17 cellular contexts compared by ENCODE assay signal in the genomic region with DNA sequence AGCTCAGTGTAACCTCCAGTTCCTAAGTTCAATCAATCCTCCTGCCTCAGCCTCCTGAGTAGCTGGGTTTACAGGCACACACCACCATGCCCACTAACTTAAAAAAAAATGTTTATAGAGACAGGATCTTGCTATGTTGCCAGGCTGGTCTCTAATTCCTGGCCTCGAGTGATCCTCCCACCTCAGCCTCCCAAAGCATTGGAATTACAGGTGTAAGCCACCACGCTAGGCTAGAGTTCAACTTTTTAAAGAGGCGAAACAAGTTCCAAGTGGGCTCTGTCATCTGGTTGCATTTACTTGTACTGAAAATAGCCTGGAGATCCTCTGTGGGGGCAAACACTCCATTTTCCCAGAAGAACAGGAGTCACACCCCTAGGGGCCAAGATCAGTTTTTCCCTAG.
A peak's percentile ranks its signal among the peaks of the same experiment; 100 is the strongest.
DNase-seq lines count a peak whose midpoint lies in the region; ATAC-seq and TF ChIP-seq lines count a peak whose summit lies in the region.
"Had no signal": no experiment of that assay in that cellular context is flagged by ENCODE, and none has a peak within 500 bp of the region (broad histone marks: within the 10 kb centered on the region; RNA-seq: fewer than 3 reads in every experiment).

No MANE protein-coding gene starts in this region.

- ATAC-seq in HG03025 (IDR thresholded peaks at IDR 0.05; ENCODE audit: low FRiP score, unreplicated experiment): no peak
- ATAC-seq in mucosa of descending colon: no peak

- peaks cover 63 to 91% (median 76%) of the 10 kb centered on the region in 4 donors for H3K4me1 Mint-ChIP-seq in CD4-positive, alpha-beta memory T cell
- H3K4me1 Mint-ChIP-seq in activated CD4-positive, alpha-beta memory T cell treated with anti-CD3 and anti-CD28 coated beads for 36 hours (ENCODE audit: low read depth): peaks cover 61% of the 10 kb centered on the region

- H3K14ac ChIP-seq in mesenchymal stem cell (ENCODE audit: low read length in 2 of 2): peak overlapping the region in 1 of 2 experiments; percentile 26

- H3K4me1 ChIP-seq in BLaER1: peaks cover 89% of the 10 kb centered on the region
- peaks cover 89% of the 10 kb centered on the region for H3K4me1 ChIP-seq in CD4-positive, alpha-beta memory T cell (ENCODE audit: insufficient read depth, low read length)
- H3K4me1 ChIP-seq in mesenchymal stem cell (ENCODE audit: control insufficient read depth, insufficient read depth, low read depth, low read length): peaks cover 9% of the 10 kb centered on the region
- H3K4me1 ChIP-seq in left ventricle myocardium inferior: no peaks in the 10 kb centered on the region
- no peaks in the 10 kb centered on the region for H3K4me1 ChIP-seq in mucosa of descending colon (ENCODE audit: low read depth)

- POLR2A ChIA-PET in CD4-positive, alpha-beta memory T cell (lab: Charles Lee; ENCODE audit: partially characterized antibody): interaction anchor here (0.8 to 13.7 kb wide), 12 partner anchors 8 to 180 kb away, joined by 3 to 370 read pairs (median 12); a partner anchor contains a TSS
- POLR2A ChIA-PET in activated CD4-positive, alpha-beta memory T cell treated with anti-CD3 and anti-CD28 coated beads for 36 hours (lab: Charles Lee): interaction anchor here (0.5 to 3.5 kb wide), 4 partner anchors 10 to 101 kb away, joined by 3 to 44 read pairs (median 4); no protein-coding TSS in a partner anchor
- POLR2A ChIA-PET in GM10248 (lab: Yijun Ruan, JAX): interaction anchor here (1.1 kb wide), 1 partner anchor 10 kb away, joined by 3 read pairs; no protein-coding TSS in a partner anchor

- peak overlapping the region; percentile 9 for H4K91ac ChIP-seq in mesenchymal stem cell (ENCODE audit: low read length)

- H3K27me3 ChIP-seq in BLaER1: no peaks in the 10 kb centered on the region
- no peaks in the 10 kb centered on the region for H3K27me3 ChIP-seq in CD4-positive, alpha-beta memory T cell (ENCODE audit: insufficient read depth, low read length)
- no peaks in the 10 kb centered on the region for H3K27me3 ChIP-seq in mesenchymal stem cell (ENCODE audit: control insufficient read depth in 1 of 2, insufficient read depth in 1 of 2, low read length in 2 of 2)
- H3K27me3 ChIP-seq in left ventricle myocardium inferior (ENCODE audit: low read depth): no peaks in the 10 kb centered on the region
- H3K27me3 ChIP-seq: ovary, SJSA1 had no signal

- peak overlapping the region; percentile 80; the same call in 1 of the 2 replicates for H3K9ac ChIP-seq in BLaER1
- H3K9ac ChIP-seq in mesenchymal stem cell (ENCODE audit: low read length): no peak overlapping the region

- no peak overlapping the region for H2BK120ac ChIP-seq in mesenchymal stem cell (ENCODE audit: low read depth, low read length)

- no peak for DNase-seq in CD4-positive, alpha-beta memory T cell
- DNase-seq in activated CD4-positive, alpha-beta memory T cell treated with anti-CD3 and anti-CD28 coated beads for 36 hours: no peak
- no peak for DNase-seq in mesenchymal stem cell
- no peak for DNase-seq in GM10248 (ENCODE audit: extremely low spot score)
- DNase-seq in left ventricle myocardium inferior: no peak
- no peak for DNase-seq in mucosa of descending colon
- DNase-seq: effector CD4-positive, alpha-beta T cell; NCI-H2029 treated with DMSO at 0.1 percent for 48 hours; NCI-H524; ovary; stimulated activated CD4-positive, alpha-beta T cell treated with anti-CD3 and anti-CD28 coated beads, Interleukin-4, amount 100 ng/mL, for 24 hours; stimulated activated CD8-positive, alpha-beta memory T cell treated with anti-CD3 and anti-CD28 coated beads, Interleukin-4, amount 100 ng/mL, for 48 hours had no signal

- H2AFZ ChIP-seq in mesenchymal stem cell (ENCODE audit: low read depth, low read length): no peak overlapping the region

- H3K9me3 Mint-ChIP-seq in CD4-positive, alpha-beta memory T cell: no peaks in the 10 kb centered on the region
- H3K9me3 Mint-ChIP-seq in activated CD4-positive, alpha-beta memory T cell treated with anti-CD3 and anti-CD28 coated beads for 36 hours: no peaks in the 10 kb centered on the region
- H3K9me3 Mint-ChIP-seq: mesothelial cell of epicardium, type B pancreatic cell had no signal

- 98% methylated on average over 3 of the region's 3 CpGs for WGBS in mesenchymal stem cell

- H3K23ac ChIP-seq in mesenchymal stem cell (ENCODE audit: low read length in 2 of 2): no peak overlapping the region

- no peak for TF ChIP-seq CTCF in GM10248 (IDR thresholded peaks at IDR 0.05; ENCODE audit: control extremely low read depth, extremely low read depth, low read depth, missing control alignments)
- TF ChIP-seq CTCF in left ventricle myocardium inferior (IDR thresholded peaks at IDR 0.05; ENCODE audit: borderline replicate concordance): no peak
- TF ChIP-seq CTCF in mucosa of descending colon (IDR thresholded peaks at IDR 0.05): no peak

- no peaks in the 10 kb centered on the region for H3K79me1 ChIP-seq in mesenchymal stem cell (replicated peaks; ENCODE audit: low read length, poor library complexity, severe bottlenecking)

- peaks cover 0 to 17% of the 10 kb centered on the region in 2 donors for H3K36me3 Mint-ChIP-seq in CD4-positive, alpha-beta memory T cell
- peaks cover 15% of the 10 kb centered on the region for H3K36me3 Mint-ChIP-seq in activated CD4-positive, alpha-beta memory T cell treated with anti-CD3 and anti-CD28 coated beads for 36 hours
- H3K36me3 Mint-ChIP-seq: mesothelial cell of epicardium, type B pancreatic cell had no signal

- H2BK15ac ChIP-seq in mesenchymal stem cell (ENCODE audit: low read depth, poor library complexity, severe bottlenecking): no peak overlapping the region

- no peak overlapping the region for H2BK12ac ChIP-seq in mesenchymal stem cell (ENCODE audit: low read length in 2 of 2)

- H4K20me1 ChIP-seq in BLaER1: no peaks in the 10 kb centered on the region

- no peak overlapping the region for H2AK5ac ChIP-seq in mesenchymal stem cell (ENCODE audit: low read length, severe bottlenecking)

- no peak overlapping the region for H4K8ac ChIP-seq in mesenchymal stem cell (ENCODE audit: low read length)

- H3K27ac ChIP-seq in BLaER1: no peak overlapping the region; the same call in 1 of the 2 replicates
- peak overlapping the region; percentile 69 for H3K27ac ChIP-seq in CD4-positive, alpha-beta memory T cell (ENCODE audit: low read depth, low read length)
- H3K27ac ChIP-seq in mesenchymal stem cell (ENCODE audit: low read length, poor library complexity, severe bottlenecking): no peak overlapping the region
- H3K27ac ChIP-seq in left ventricle myocardium inferior (replicated peaks): no peak overlapping the region
- H3K27ac ChIP-seq: ovary, SJSA1 had no signal

- H3K27me3 Mint-ChIP-seq in CD4-positive, alpha-beta memory T cell: no peaks in the 10 kb centered on the region
- H3K27me3 Mint-ChIP-seq in activated CD4-positive, alpha-beta memory T cell treated with anti-CD3 and anti-CD28 coated beads for 36 hours: no peaks in the 10 kb centered on the region
- H3K27me3 Mint-ChIP-seq: type B pancreatic cell had no signal

- H3K4ac ChIP-seq in mesenchymal stem cell (ENCODE audit: low read depth in 1 of 2, low read length in 2 of 2): no peak overlapping the region

- H3K4me3 ChIP-seq in BLaER1 (no peak overlapping the region), mesenchymal stem cell (ENCODE audit: insufficient read depth in 1 of 2, low read depth in 1 of 2, low read length in 2 of 2) (no peak overlapping the region), left ventricle myocardium inferior (no peak overlapping the region), mucosa of descending colon (no peak overlapping the region)
- peak overlapping the region in 1 of 2 donors; percentile 68 for H3K4me3 ChIP-seq in CD4-positive, alpha-beta memory T cell (ENCODE audit: low read length in 2 of 2)
- H3K4me3 ChIP-seq: ovary, SJSA1 had no signal

- H3K9me3 ChIP-seq in BLaER1 (no peaks in the 10 kb centered on the region), mesenchymal stem cell (ENCODE audit: control insufficient read depth, low read length) (no peaks in the 10 kb centered on the region), left ventricle myocardium inferior (replicated peaks) (peaks cover 4% of the 10 kb centered on the region), mucosa of descending colon (no peaks in the 10 kb centered on the region)
- no peaks in the 10 kb centered on the region for H3K9me3 ChIP-seq in CD4-positive, alpha-beta memory T cell (ENCODE audit: control insufficient read depth in 1 of 2, low read length in 2 of 2)
- H3K9me3 ChIP-seq: ovary, SJSA1 had no signal

- peak overlapping the region; percentile 92 to 100 (median 96) for H3K27ac Mint-ChIP-seq in CD4-positive, alpha-beta memory T cell
- peak overlapping the region; percentile 90 for H3K27ac Mint-ChIP-seq in activated CD4-positive, alpha-beta memory T cell treated with anti-CD3 and anti-CD28 coated beads for 36 hours
- H3K27ac Mint-ChIP-seq: mesothelial cell of epicardium, type B pancreatic cell had no signal

- peak overlapping the region; percentile 84 to 93 (median 90) for H3K4me3 Mint-ChIP-seq in CD4-positive, alpha-beta memory T cell
- H3K4me3 Mint-ChIP-seq in activated CD4-positive, alpha-beta memory T cell treated with anti-CD3 and anti-CD28 coated beads for 36 hours: peak overlapping the region; percentile 86
- H3K4me3 Mint-ChIP-seq: mesothelial cell of epicardium, type B pancreatic cell had no signal

- H2BK5ac ChIP-seq in mesenchymal stem cell (ENCODE audit: low read depth, low read length, poor library complexity, severe bottlenecking): no peak overlapping the region

- H3K4me2 ChIP-seq in BLaER1: peak overlapping the region; percentile 92
- no peak overlapping the region for H3K4me2 ChIP-seq in mesenchymal stem cell (ENCODE audit: low read length, poor library complexity, severe bottlenecking)

- CTCF ChIA-PET in CD4-positive, alpha-beta memory T cell (lab: Charles Lee; ENCODE audit: partially characterized antibody): interaction anchor here (1.5 to 24.7 kb wide), 7 partner anchors 4 to 103 kb away, joined by 4 to 591 read pairs (median 18); no protein-coding TSS in a partner anchor
- CTCF ChIA-PET in activated CD4-positive, alpha-beta memory T cell treated with anti-CD3 and anti-CD28 coated beads for 36 hours (lab: Charles Lee): interaction anchor here (0.7 to 7.9 kb wide), 7 partner anchors 11 to 104 kb away, joined by 3 to 110 read pairs (median 9); no protein-coding TSS in a partner anchor
- CTCF ChIA-PET in GM10248 (lab: Yijun Ruan, JAX): interaction anchor here (1.0 to 15.5 kb wide), 10 partner anchors 9 to 180 kb away, joined by 3 to 129 read pairs (median 7); no protein-coding TSS in a partner anchor

- H3K36me3 ChIP-seq in BLaER1 (no peaks in the 10 kb centered on the region), mesenchymal stem cell (ENCODE audit: control insufficient read depth in 1 of 2, insufficient read depth in 2 of 2, low read depth in 1 of 2, low read length in 2 of 2) (no peaks in the 10 kb centered on the region), left ventricle myocardium inferior (no peaks in the 10 kb centered on the region), mucosa of descending colon (ENCODE audit: low read depth) (no peaks in the 10 kb centered on the region)
- no peaks in the 10 kb centered on the region for H3K36me3 ChIP-seq in CD4-positive, alpha-beta memory T cell (ENCODE audit: insufficient read depth, low read length)
- H3K36me3 ChIP-seq: ovary, SJSA1 had no signal

- H3K18ac ChIP-seq in mesenchymal stem cell (ENCODE audit: low read depth in 1 of 2, low read length in 2 of 2): no peak overlapping the region

- intact Hi-C loops in CD4-positive, alpha-beta memory T cell (cut with micrococcal nuclease): loop anchor here (2.0 kb wide), 1 partner anchor 14 kb away; no protein-coding TSS in a partner anchor
- intact Hi-C loops in activated CD4-positive, alpha-beta memory T cell treated with anti-CD3 and anti-CD28 coated beads for 36 hours (cut with micrococcal nuclease): loop anchor here (1.0 kb wide), 1 partner anchor 9 kb away; no protein-coding TSS in a partner anchor
- intact Hi-C loops in left ventricle myocardium inferior (cut with micrococcal nuclease): no loop called here
- intact Hi-C loops in mucosa of descending colon (cut with DNase I, micrococcal nuclease): no loop called here

Comparison
In these comparisons a context has a peak if more than half of its experiments do, and no peak if none do; other contexts are left out.
1. intact Hi-C loops: an anchor here in CD4-positive, alpha-beta memory T cell (2.0 kb wide) and activated CD4-positive, alpha-beta memory T cell treated with anti-CD3 and anti-CD28 coated beads for 36 hours (1.0 kb wide); none called in left ventricle myocardium inferior and mucosa of descending colon.